11 cellular contexts compared by ENCODE assay signal in genomic region chr10:34854147-34854601, GRCh38.
DNase-seq lines count a peak whose midpoint lies in the region; ATAC-seq and TF ChIP-seq lines count a peak whose summit lies in the region.
"Had no signal": no experiment of that assay in that cellular context is flagged by ENCODE, and none has a peak within 500 bp of the region (broad histone marks: within the 10 kb centered on the region; RNA-seq: fewer than 3 reads in every experiment).

No MANE protein-coding gene starts in this region.

- no peak overlapping the region for H3K4me3 ChIP-seq in RWPE2 (ENCODE audit: severe bottlenecking)
- no peak overlapping the region for H3K4me3 ChIP-seq in effector memory CD4-positive, alpha-beta T cell (ENCODE audit: insufficient read depth, low read depth, low read length, poor library complexity, severe bottlenecking)

- no peaks in the 10 kb centered on the region for H3K9me3 ChIP-seq in RWPE2 (ENCODE audit: severe bottlenecking)
- no peaks in the 10 kb centered on the region for H3K9me3 ChIP-seq in effector memory CD4-positive, alpha-beta T cell (ENCODE audit: control insufficient read depth, low read length)

- peak; percentile 35; the same call in 1 of the 3 replicates for ATAC-seq in RWPE2 (ENCODE audit: low read depth)
- ATAC-seq: stimulated activated naive CD8-positive, alpha-beta T cell treated with anti-CD3 and anti-CD28 coated beads, Interleukin-15, Interleukin-2, amounts not matched to agents 100 U/mL and 50 U/mL, for 24 hours had no signal

- H3K27ac ChIP-seq in RWPE2 (ENCODE audit: poor library complexity, severe bottlenecking), result no peak overlapping the region
- H3K27ac ChIP-seq in effector memory CD4-positive, alpha-beta T cell (ENCODE audit: insufficient read depth, low read length, poor library complexity, severe bottlenecking), result no peak overlapping the region

- no peak for TF ChIP-seq CTCF in RWPE2 (IDR thresholded peaks at IDR 0.05; ENCODE audit: poor library complexity, severe bottlenecking)

- no peaks in the 10 kb centered on the region for H3K36me3 ChIP-seq in RWPE2 (ENCODE audit: low read depth)
- no peaks in the 10 kb centered on the region for H3K36me3 ChIP-seq in effector memory CD4-positive, alpha-beta T cell (ENCODE audit: control insufficient read depth, insufficient read depth, low read length)

- H3K27me3 ChIP-seq in RWPE2 (ENCODE audit: insufficient read depth, poor library complexity, severe bottlenecking), result no peaks in the 10 kb centered on the region
- no peaks in the 10 kb centered on the region for H3K27me3 ChIP-seq in effector memory CD4-positive, alpha-beta T cell (replicated peaks; ENCODE audit: control insufficient read depth, insufficient read depth, low read length, poor library complexity, severe bottlenecking)

- DNase-seq in GM04504 (ENCODE audit: low read depth), result peak; percentile 35
- no peak for DNase-seq in RWPE2 (ENCODE audit: low spot score)
- DNase-seq in fibroblast of peridontal ligament (ENCODE audit: extremely low read depth), result peak; percentile 56
- peak; percentile 21 for DNase-seq in putamen (ENCODE audit: low spot score)
- no peak for DNase-seq in effector memory CD4-positive, alpha-beta T cell
- DNase-seq in activated CD4-positive, alpha-beta T cell treated with anti-CD3 and anti-CD28 coated beads, Interleukin-2, amount 50 U/mL, for 1 hour, result no peak
- no peak for DNase-seq in germinal center (ENCODE audit: low spot score)
- DNase-seq in GDM1 (lab: John Stamatoyannopoulos, UW), result no peak
- DNase-seq: erythroblast; GOT3; stimulated activated naive CD8-positive, alpha-beta T cell treated with anti-CD3 and anti-CD28 coated beads, Interleukin-15, Interleukin-2, amounts not matched to agents 100 U/mL and 50 U/mL, for 24 hours had no signal

- H3K4me1 ChIP-seq in RWPE2 (ENCODE audit: insufficient read depth, poor library complexity, severe bottlenecking), result no peaks in the 10 kb centered on the region
- H3K4me1 ChIP-seq in effector memory CD4-positive, alpha-beta T cell (ENCODE audit: control insufficient read depth, insufficient read depth, low read length, poor library complexity, severe bottlenecking), result no peaks in the 10 kb centered on the region

Comparison
In these comparisons a context has a peak if more than half of its experiments do, and no peak if none do; other contexts are left out.
1. DNase-seq: peak in GM04504 (single experiment), fibroblast of peridontal ligament (single experiment) and putamen (single experiment); none in RWPE2 (single experiment), effector memory CD4-positive, alpha-beta T cell (0 of 3), activated CD4-positive, alpha-beta T cell treated with anti-CD3 and anti-CD28 coated beads, Interleukin-2, amount 50 U/mL, for 1 hour (single experiment), germinal center (single experiment) and GDM1 (single experiment).